ENCODE assay signal across 8 cellular contexts in genomic region chr6:101114703-101115102, GRCh38.
DNase-seq lines count a peak whose midpoint lies in the region; ATAC-seq, FAIRE-seq and TF ChIP-seq lines count a peak whose summit lies in the region.

No MANE protein-coding gene starts in this region.

- H3K4me1 ChIP-seq in astrocyte (ENCODE audit: insufficient read depth, low read length): no peaks in the 10 kb centered on the region

- H3K36me3 ChIP-seq in astrocyte (ENCODE audit: insufficient read depth, low read length): no peaks in the 10 kb centered on the region

- H3K27me3 ChIP-seq in astrocyte (ENCODE audit: insufficient read depth, low read length): no peaks in the 10 kb centered on the region

- DNase-seq in ELR (ENCODE audit: low read depth) (peak; percentile 40), NCI-H2171 (lab: John Stamatoyannopoulos, UW) (peak; percentile 13), astrocyte (ENCODE audit: low read depth) (peak; percentile 17), left kidney (ENCODE audit: low read depth, low spot score) (peak; percentile 91), ecto neural progenitor cell (ENCODE audit: low spot score) (no peak)
- DNase-seq in activated naive CD8-positive, alpha-beta T cell treated with anti-CD3 and anti-CD28 coated beads for 36 hours: no peak
- no peak for DNase-seq in stimulated activated naive CD4-positive, alpha-beta T cell treated with Interleukin-2 at 50 U/mL for 16 hours (lab: John Stamatoyannopoulos, UW)

- H3K79me2 ChIP-seq in astrocyte (ENCODE audit: insufficient read depth, low read length): no peaks in the 10 kb centered on the region

- no peak overlapping the region for H3K27ac Mint-ChIP-seq in astrocyte (ENCODE audit: unreplicated experiment)
- no peak overlapping the region for H3K27ac Mint-ChIP-seq in activated naive CD8-positive, alpha-beta T cell treated with anti-CD3 and anti-CD28 coated beads for 36 hours

- H3K9me3 Mint-ChIP-seq in astrocyte (ENCODE audit: unreplicated experiment): no peaks in the 10 kb centered on the region
- no peaks in the 10 kb centered on the region for H3K9me3 Mint-ChIP-seq in activated naive CD8-positive, alpha-beta T cell treated with anti-CD3 and anti-CD28 coated beads for 36 hours

- H3K9me3 ChIP-seq in astrocyte (ENCODE audit: insufficient read depth, low read depth, low read length): no peaks in the 10 kb centered on the region

- no peak overlapping the region for H3K4me2 ChIP-seq in astrocyte (ENCODE audit: low read length)

- H2AFZ ChIP-seq in astrocyte (ENCODE audit: low read depth, low read length): no peak overlapping the region

- no peak overlapping the region for H3K27ac ChIP-seq in astrocyte (ENCODE audit: low read depth, low read length)

- no peak for FAIRE-seq in astrocyte (lab: Jason Lieb, UNC)

- H3K36me3 Mint-ChIP-seq in astrocyte (ENCODE audit: low read depth, unreplicated experiment): no peaks in the 10 kb centered on the region
- no peaks in the 10 kb centered on the region for H3K36me3 Mint-ChIP-seq in activated naive CD8-positive, alpha-beta T cell treated with anti-CD3 and anti-CD28 coated beads for 36 hours

- no peak overlapping the region for H3K4me3 Mint-ChIP-seq in astrocyte (ENCODE audit: unreplicated experiment)
- H3K4me3 Mint-ChIP-seq in activated naive CD8-positive, alpha-beta T cell treated with anti-CD3 and anti-CD28 coated beads for 36 hours: no peak overlapping the region

- H3K4me1 Mint-ChIP-seq in astrocyte (ENCODE audit: low read depth, unreplicated experiment): no peaks in the 10 kb centered on the region
- no peaks in the 10 kb centered on the region for H3K4me1 Mint-ChIP-seq in activated naive CD8-positive, alpha-beta T cell treated with anti-CD3 and anti-CD28 coated beads for 36 hours

- H4K20me1 ChIP-seq in astrocyte (ENCODE audit: insufficient read depth, low read length): no peaks in the 10 kb centered on the region

- TF ChIP-seq CTCF in astrocyte (IDR thresholded peaks at IDR 0.05; ENCODE audit: insufficient read depth, low read depth, low read length): peak; percentile 52

- H3K4me3 ChIP-seq in astrocyte (ENCODE audit: insufficient read depth, low read depth, low read length): no peak overlapping the region

- H3K9ac ChIP-seq in astrocyte (ENCODE audit: low read length): no peak overlapping the region

- no peaks in the 10 kb centered on the region for H3K27me3 Mint-ChIP-seq in astrocyte (ENCODE audit: low read depth, unreplicated experiment)
- H3K27me3 Mint-ChIP-seq in activated naive CD8-positive, alpha-beta T cell treated with anti-CD3 and anti-CD28 coated beads for 36 hours: no peaks in the 10 kb centered on the region

- peak; percentile 79 for ATAC-seq in HG03060 (IDR thresholded peaks at IDR 0.05; ENCODE audit: low read depth, unreplicated experiment)

Comparison
In these comparisons a context has a peak if more than half of its experiments do, and no peak if none do; other contexts are left out.
1. DNase-seq: peak in ELR (single experiment), NCI-H2171 (single experiment), astrocyte (single experiment) and left kidney (single experiment); none in activated naive CD8-positive, alpha-beta T cell treated with anti-CD3 and anti-CD28 coated beads for 36 hours (single experiment), ecto neural progenitor cell (single experiment) and stimulated activated naive CD4-positive, alpha-beta T cell treated with Interleukin-2 at 50 U/mL for 16 hours (single experiment).